In genomic region chr17:34626141-34626681, GRCh38 we compare ENCODE assay signal across 24 cellular contexts. TPM values are rescaled to one million over a fixed set of nuclear protein-coding genes. Genes with fewer than 3 reads are reported as not detected.
DNase-seq lines count a peak whose midpoint lies in the region; ATAC-seq and TF ChIP-seq lines count a peak whose summit lies in the region.
"Had no signal": no experiment of that assay in that cellular context is flagged by ENCODE, and none has a peak within 500 bp of the region (broad histone marks: within the 10 kb centered on the region; RNA-seq: fewer than 3 reads in every experiment).

No MANE protein-coding gene starts in this region.

- H4K91ac ChIP-seq in IMR-90 (ENCODE audit: insufficient read depth, low read depth, low read length) (no peak overlapping the region), trophoblast cell (ENCODE audit: low read depth, low read length) (no peak overlapping the region)

- POLR2A ChIA-PET in IMR-90 (lab: Charles Lee; ENCODE audit: unreplicated experiment) (no interaction called here), SK-N-SH (lab: Yijun Ruan, JAX) (no interaction called here)
- POLR2A ChIA-PET in CD8-positive, alpha-beta T cell (lab: Charles Lee), result no interaction called here

- H3K36me3 ChIP-seq in IMR-90 (ENCODE audit: control insufficient read depth, insufficient read depth, low read length) (no peaks in the 10 kb centered on the region), trophoblast cell (ENCODE audit: control insufficient read depth in 1 of 2, insufficient read depth in 2 of 2, low read length in 2 of 2) (no peaks in the 10 kb centered on the region), SK-N-SH (replicated peaks in 1 of 2; ENCODE audit: control insufficient read depth in 1 of 2, insufficient read depth in 2 of 2, low read length in 1 of 2) (no peaks in the 10 kb centered on the region)
- H3K36me3 ChIP-seq in CD8-positive, alpha-beta T cell (ENCODE audit: insufficient read depth, low read length), result no peaks in the 10 kb centered on the region
- H3K36me3 ChIP-seq: adrenal gland, cardiac muscle cell, upper lobe of left lung had no signal

- no peaks in the 10 kb centered on the region for H3K36me3 Mint-ChIP-seq in CD8-positive, alpha-beta T cell
- H3K36me3 Mint-ChIP-seq: mesothelial cell of epicardium had no signal

- no peak overlapping the region for H2BK12ac ChIP-seq in trophoblast cell (ENCODE audit: low read length)

- H2BK120ac ChIP-seq in IMR-90 (ENCODE audit: low read depth, low read length) (no peak overlapping the region), trophoblast cell (ENCODE audit: insufficient read depth, low read length, poor library complexity) (no peak overlapping the region)

- intact Hi-C loops in IMR-90 (cut with micrococcal nuclease), result no loop called here
- intact Hi-C loops in CD8-positive, alpha-beta T cell (cut with DNase I, micrococcal nuclease), result no loop called here

- no peak overlapping the region for H2BK20ac ChIP-seq in IMR-90 (ENCODE audit: low read depth, low read length)

- CTCF ChIA-PET in IMR-90 (lab: Yijun Ruan, JAX) (no interaction called here), SK-N-SH (lab: Yijun Ruan, JAX) (interaction anchor here (1.0 to 8.3 kb wide), 5 partner anchors 12 to 207 kb away, joined by 3 to 60 read pairs (median 4); no protein-coding TSS in a partner anchor)
- CTCF ChIA-PET in CD8-positive, alpha-beta T cell (lab: Charles Lee), result interaction anchor here (3.6 kb wide), 1 partner anchor 12 kb away, joined by 17 read pairs; no protein-coding TSS in a partner anchor

- no peak overlapping the region for H4K5ac ChIP-seq in IMR-90 (ENCODE audit: low read depth, low read length)

- TF ChIP-seq RAD21 in IMR-90 (IDR thresholded peaks at IDR 0.05; ENCODE audit: low read length), result no peak
- TF ChIP-seq RAD21 in SK-N-SH (IDR thresholded peaks at IDR 0.05; ENCODE audit: low read length), result no peak

- H3K9me1 ChIP-seq in IMR-90 (ENCODE audit: insufficient read depth, low read length), result no peaks in the 10 kb centered on the region

- H2AFZ ChIP-seq in IMR-90 (replicated peaks; ENCODE audit: low read length, poor library complexity) (no peak overlapping the region), trophoblast cell (ENCODE audit: insufficient read depth, low read length, poor library complexity) (no peak overlapping the region), SK-N-SH (ENCODE audit: low read depth) (no peak overlapping the region)
- H2AFZ ChIP-seq: hepatocyte had no signal

- no peak overlapping the region for H2AK5ac ChIP-seq in IMR-90 (ENCODE audit: low read depth, low read length)
- H2AK5ac ChIP-seq in trophoblast cell (ENCODE audit: low read length), result no peak overlapping the region

- H3K79me1 ChIP-seq in IMR-90 (ENCODE audit: low read depth in 1 of 2, low read length in 2 of 2) (no peaks in the 10 kb centered on the region), trophoblast cell (ENCODE audit: low read length) (no peaks in the 10 kb centered on the region)

- 6% methylated on average over 39 of the region's 52 CpGs; no CpG with 5 or more reads in 1 of the 2 experiments for WGBS in IMR-90 (ENCODE audit: extremely low coverage in 2 of 2, insufficient read length in 1 of 2), 2 experiments
- WGBS in trophoblast cell (ENCODE audit: extremely low coverage, insufficient coverage, insufficient read length), result no CpG with 5 or more reads among the region's 52 CpGs
- WGBS in SK-N-SH (ENCODE audit: low lambda C conversion rate), result 67% methylated on average over 15 of the region's 52 CpGs

- H4K20me1 ChIP-seq in IMR-90 (ENCODE audit: insufficient read depth, low read length) (no peaks in the 10 kb centered on the region), SK-N-SH (ENCODE audit: insufficient read depth) (no peaks in the 10 kb centered on the region)

- H3K4me1 ChIP-seq in IMR-90 (ENCODE audit: control insufficient read depth, insufficient read depth, low read length) (no peaks in the 10 kb centered on the region), trophoblast cell (ENCODE audit: control insufficient read depth in 1 of 2, insufficient read depth in 2 of 2, low read length in 2 of 2) (peaks cover 9 to 15% of the 10 kb centered on the region in 2 experiments), SK-N-SH (ENCODE audit: control insufficient read depth in 1 of 2, insufficient read depth in 2 of 2, low read depth in 1 of 2, low read length in 1 of 2) (peaks cover 0 to 7% of the 10 kb centered on the region in 2 experiments; a peak in 1 of 4 replicates)
- no peaks in the 10 kb centered on the region for H3K4me1 ChIP-seq in CD8-positive, alpha-beta T cell (ENCODE audit: insufficient read depth, low read length)

- in situ Hi-C loops in IMR-90 (cut with MboI; ENCODE audit: low sequenced_read_pairs), result loop anchor here (25.0 kb wide), 1 partner anchor 486 kb away; the partner anchor contains the start of genes FNDC8 and RAD51D

- H3K9ac ChIP-seq in IMR-90 (ENCODE audit: low read depth, low read length), result no peak overlapping the region
- H3K9ac ChIP-seq in trophoblast cell (ENCODE audit: low read length), result no peak overlapping the region
- no peak overlapping the region for H3K9ac ChIP-seq in SK-N-SH

- no peak overlapping the region for H3K4me2 ChIP-seq in IMR-90 (ENCODE audit: low read depth, low read length)
- H3K4me2 ChIP-seq in trophoblast cell (ENCODE audit: low read length), result no peak overlapping the region
- H3K4me2 ChIP-seq in SK-N-SH, result no peak overlapping the region
- H3K4me2 ChIP-seq: hepatocyte had no signal

- no peaks in the 10 kb centered on the region for H3K9me3 Mint-ChIP-seq in CD8-positive, alpha-beta T cell
- H3K9me3 Mint-ChIP-seq: activated CD4-positive, alpha-beta T cell treated with anti-CD3 and anti-CD28 coated beads, Interleukin-2, amount 10 ng/mL, durations not matched to agents 24 days and 14 days; mesothelial cell of epicardium; nephron had no signal

- TF ChIP-seq CTCF in IMR-90 (conservative IDR thresholded peaks at IDR 0.05; ENCODE audit: low read depth, low read length) (no peak), SK-N-SH (IDR thresholded peaks at IDR 0.05) (no peak)
- TF ChIP-seq CTCF in CD8-positive, alpha-beta T cell (IDR thresholded peaks at IDR 0.05), result no peak

- H3F3A ChIP-seq in SK-N-SH (replicated peaks; ENCODE audit: insufficient read depth), result no peaks in the 10 kb centered on the region

- H3K27me3 ChIP-seq in IMR-90 (ENCODE audit: control insufficient read depth, insufficient read depth, low read length), result peaks cover 23% of the 10 kb centered on the region
- no peaks in the 10 kb centered on the region for H3K27me3 ChIP-seq in trophoblast cell (ENCODE audit: insufficient read depth, low read length)
- peaks cover 18% of the 10 kb centered on the region for H3K27me3 ChIP-seq in CD8-positive, alpha-beta T cell (ENCODE audit: insufficient read depth, low read length)
- no peaks in the 10 kb centered on the region for H3K27me3 ChIP-seq in SK-N-SH (ENCODE audit: insufficient read depth)
- H3K27me3 ChIP-seq: cardiac muscle cell had no signal

- no peak overlapping the region for H2BK15ac ChIP-seq in IMR-90 (ENCODE audit: low read depth, low read length)

- no peak overlapping the region for H3K23ac ChIP-seq in IMR-90 (ENCODE audit: low read depth, low read length)
- no peak overlapping the region for H3K23ac ChIP-seq in trophoblast cell (ENCODE audit: low read length)

- H3K27me3 Mint-ChIP-seq in CD8-positive, alpha-beta T cell (ENCODE audit: low read depth), result peaks cover 59% of the 10 kb centered on the region

- no TSS peak for BruUV-seq in IMR-90 (replicated peaks; lab: Mats Ljungman, UMichigan)

- H3K14ac ChIP-seq in IMR-90 (replicated peaks; ENCODE audit: low read depth, low read length), result no peak overlapping the region
- no peak overlapping the region for H3K14ac ChIP-seq in trophoblast cell (ENCODE audit: low read length)

- H2BK5ac ChIP-seq in IMR-90 (ENCODE audit: low read depth, low read length, poor library complexity, severe bottlenecking), result no peak overlapping the region
- H2BK5ac ChIP-seq in trophoblast cell (ENCODE audit: low read depth, low read length, poor library complexity), result no peak overlapping the region

- TF ChIP-seq POLR2A in IMR-90 (IDR thresholded peaks at IDR 0.05; ENCODE audit: low read depth, low read length), result no peak

- H3K79me2 ChIP-seq in trophoblast cell (ENCODE audit: control insufficient read depth, insufficient read depth, low read length, poor library complexity), result no peaks in the 10 kb centered on the region
- no peaks in the 10 kb centered on the region for H3K79me2 ChIP-seq in SK-N-SH (ENCODE audit: insufficient read depth)
- H3K79me2 ChIP-seq: hepatocyte had no signal

- H4K8ac ChIP-seq in IMR-90 (ENCODE audit: low read depth in 2 of 2, low read length in 2 of 2), result no peak overlapping the region
- no peak overlapping the region for H4K8ac ChIP-seq in trophoblast cell (ENCODE audit: low read depth, low read length)

- H3K27ac Mint-ChIP-seq in CD8-positive, alpha-beta T cell, result no peak overlapping the region
- H3K27ac Mint-ChIP-seq: activated CD4-positive, alpha-beta T cell treated with anti-CD3 and anti-CD28 coated beads, Interleukin-2, amount 10 ng/mL, durations not matched to agents 24 days and 14 days; mesothelial cell of epicardium; nephron had no signal

- H3K4me1 Mint-ChIP-seq in CD8-positive, alpha-beta T cell (ENCODE audit: low read depth), result peaks cover 7% of the 10 kb centered on the region
- H3K4me1 Mint-ChIP-seq: activated CD4-positive, alpha-beta T cell treated with anti-CD3 and anti-CD28 coated beads, Interleukin-2, amount 10 ng/mL, durations not matched to agents 24 days and 14 days had no signal

- H3K9me3 ChIP-seq in IMR-90 (ENCODE audit: control insufficient read depth, insufficient read depth, low read length) (no peaks in the 10 kb centered on the region), trophoblast cell (ENCODE audit: insufficient read depth, low read depth, low read length) (no peaks in the 10 kb centered on the region), SK-N-SH (no peaks in the 10 kb centered on the region)
- H3K9me3 ChIP-seq in CD8-positive, alpha-beta T cell (ENCODE audit: low read length), result no peaks in the 10 kb centered on the region
- H3K9me3 ChIP-seq: adrenal gland, upper lobe of left lung had no signal

- no peak overlapping the region for H3K18ac ChIP-seq in IMR-90 (ENCODE audit: low read depth, low read length)
- H3K18ac ChIP-seq in trophoblast cell (ENCODE audit: low read length), result no peak overlapping the region

- H3K9me2 ChIP-seq in SK-N-SH, result no peaks in the 10 kb centered on the region

- no peak overlapping the region for H4K12ac ChIP-seq in trophoblast cell (ENCODE audit: low read depth, low read length)

- ATAC-seq in IMR-90 (ENCODE audit: low read depth), result peak; percentile 24; the same call in 1 of the 2 replicates
- no peak for ATAC-seq in CD8-positive, alpha-beta T cell

- no peak overlapping the region for H3K4me3 Mint-ChIP-seq in CD8-positive, alpha-beta T cell
- H3K4me3 Mint-ChIP-seq: activated CD4-positive, alpha-beta T cell treated with anti-CD3 and anti-CD28 coated beads, Interleukin-2, amount 10 ng/mL, durations not matched to agents 24 days and 14 days; mesothelial cell of epicardium; nephron had no signal

- no peak overlapping the region for H3K56ac ChIP-seq in IMR-90 (ENCODE audit: extremely low read depth, insufficient read depth, low read length)

- H3K27ac ChIP-seq in IMR-90 (ENCODE audit: insufficient read depth, low read length) (no peak overlapping the region), trophoblast cell (ENCODE audit: low read depth, low read length) (no peak overlapping the region), SK-N-SH (ENCODE audit: low read depth in 2 of 2, low read length in 1 of 2) (no peak overlapping the region)
- H3K27ac ChIP-seq in CD8-positive, alpha-beta T cell (ENCODE audit: low read depth, low read length), result no peak overlapping the region
- H3K27ac ChIP-seq: adrenal gland, cardiac muscle cell, dorsolateral prefrontal cortex, hepatocyte, upper lobe of left lung had no signal

- dilution Hi-C loops in IMR-90 (cut with HindIII; ENCODE audit: low sequenced_read_pairs, unreplicated experiment), result no loop called here

- no peak overlapping the region for H3K4me3 ChIP-seq in IMR-90 (ENCODE audit: insufficient read depth, low read depth, low read length)
- no peak overlapping the region for H3K4me3 ChIP-seq in trophoblast cell (ENCODE audit: low read depth, low read length)
- H3K4me3 ChIP-seq in CD8-positive, alpha-beta T cell (ENCODE audit: low read depth, low read length), result no peak overlapping the region
- no peak overlapping the region for H3K4me3 ChIP-seq in SK-N-SH (ENCODE audit: low read depth in 2 of 2, low read length in 1 of 2)
- H3K4me3 ChIP-seq: adrenal gland, cardiac muscle cell, hepatocyte, upper lobe of left lung had no signal

- H3K4ac ChIP-seq in IMR-90 (ENCODE audit: low read depth, low read length) (no peak overlapping the region), trophoblast cell (ENCODE audit: low read depth, low read length) (no peak overlapping the region)

- TF ChIP-seq EP300 in SK-N-SH (IDR thresholded peaks at IDR 0.05; ENCODE audit: borderline replicate concordance in 1 of 2, low read depth in 1 of 2, low read length in 1 of 2), result no peak

- DNase-seq in activated CD4-positive, alpha-beta T cell treated with anti-CD3 and anti-CD28 coated beads for 48 hours, result peak; percentile 8
- DNase-seq in activated CD4-positive, alpha-beta T cell treated with anti-CD3 and anti-CD28 coated beads for 1 hour, result no peak
- no peak for DNase-seq in IMR-90
- DNase-seq in iPS-NIHi11 (ENCODE audit: low spot score), result peak; percentile 51
- DNase-seq in trophoblast cell, result peak; percentile 24 to 31
- no peak for DNase-seq in middle frontal gyrus (ENCODE audit: extremely low spot score, low spot score)
- no peak for DNase-seq in CD8-positive, alpha-beta T cell
- DNase-seq in SK-N-SH, result no peak
- DNase-seq: 8988T; activated CD4-positive, alpha-beta T cell treated with anti-CD3 and anti-CD28 coated beads, Interleukin-2, amount 10 ng/mL, durations not matched to agents 24 days and 14 days; activated gamma-delta T cell; adrenal gland; kidney; NCI-H748 treated with DMSO at 0.1 percent for 48 hours; OCI-M1; SHP77; stimulated activated naive CD4-positive, alpha-beta T cell treated with Interleukin-2 at 50 U/mL for 16 hours had no signal

- no peak overlapping the region for H2AK9ac ChIP-seq in IMR-90 (replicated peaks; ENCODE audit: low read depth, low read length, poor library complexity)

RNA-seq across cellular contexts. Expression of gene TMEM132E, which starts 46.8 kb away (rescaled TPM):
- total RNA-seq in IMR-90 (2012; rRNA removed), result not detected in 2 replicates
- polyA plus RNA-seq in IMR-90 (2012; rRNA removed), result not detected in 2 replicates
- polyA plus RNA-seq in IMR-90 (2012; cell fraction: cytosol; rRNA removed), result 0.01 TPM in 1 of 2 replicates, not detected in the other
- polyA plus RNA-seq in IMR-90 (2012; cell fraction: nucleus; rRNA removed; ENCODE audit: low replicate concordance), result 0.01 TPM in 1 of 2 replicates, not detected in the other
- 1.7 and 1.8 TPM in 2 replicates for polyA plus RNA-seq in trophoblast cell (2013)
- total RNA-seq in CD8-positive, alpha-beta T cell, result not detected
- polyA plus RNA-seq in SK-N-SH (2012; rRNA removed), result not detected in 2 replicates
- not detected in 2 replicates for polyA plus RNA-seq in SK-N-SH (2012; cell fraction: cytosol; rRNA removed)
- polyA plus RNA-seq in SK-N-SH (2012; cell fraction: nucleus; rRNA removed), result not detected in 2 replicates
- total RNA-seq: activated CD4-positive, alpha-beta T cell treated with anti-CD3 and anti-CD28 coated beads, Interleukin-2, amount 10 ng/mL, durations not matched to agents 24 days and 14 days; epithelial cell of proximal tubule had no signal

Comparison
In these comparisons a context has a peak if more than half of its experiments do, and no peak if none do; other contexts are left out.
1. DNase-seq: peak in activated CD4-positive, alpha-beta T cell treated with anti-CD3 and anti-CD28 coated beads for 48 hours (single experiment), iPS-NIHi11 (single experiment) and trophoblast cell (2 of 2); none in activated CD4-positive, alpha-beta T cell treated with anti-CD3 and anti-CD28 coated beads for 1 hour (single experiment), IMR-90 (single experiment), middle frontal gyrus (single experiment), CD8-positive, alpha-beta T cell (0 of 7) and SK-N-SH (single experiment).